ENCODE assay signal across 1 cellular context in genomic region chr16:67659675-67660563, GRCh38.
A peak's percentile ranks its signal among the peaks of the same experiment; 100 is the strongest.
TF ChIP-seq lines count a peak whose summit lies in the region.

Gene ACD (minus strand): TSS chr16:67660260. CDS start chr16:67660220, 40 bp downstream.

TF ChIP-seq in HepG2, 621 proteins besides CTCF, POLR2A, EP300 and RAD21 (continued from another document and continues in another):
- TF ChIP-seq PATZ1 (CRISPR knock-in tag; IDR thresholded peaks at IDR 0.05), result no peak; the same call in 1 of the 2 replicates
- TF ChIP-seq ELF4 (CRISPR knock-in tag; IDR thresholded peaks at IDR 0.05; ENCODE audit: borderline replicate concordance), result 0 out of 2 replicates have a peak, but pooled peaks have one; percentile 27
- TF ChIP-seq TBX3 (IDR thresholded peaks at IDR 0.05; ENCODE audit: borderline replicate concordance), result peak; percentile 80; the same call in 1 of the 2 replicates
- no peak; the same call in 1 of the 2 replicates for TF ChIP-seq ZNF713 (CRISPR knock-in tag; IDR thresholded peaks at IDR 0.05)
- peak; percentile 94; the same call in 1 of the 2 replicates for TF ChIP-seq KDM3A (CRISPR knock-in tag; IDR thresholded peaks at IDR 0.05; ENCODE audit: low read depth)
- TF ChIP-seq ZNF775 (CRISPR knock-in tag; IDR thresholded peaks at IDR 0.05; ENCODE audit: borderline replicate concordance), result no peak
- TF ChIP-seq FIP1L1 (IDR thresholded peaks at IDR 0.05; ENCODE audit: borderline replicate concordance, insufficient read depth, low read depth, low read length), result no peak
- TF ChIP-seq KDM1A (CRISPR knock-in tag; IDR thresholded peaks at IDR 0.05), result peak; percentile 19; the same call in 1 of the 2 replicates
- no peak for TF ChIP-seq ZNF253 (CRISPR knock-in tag; IDR thresholded peaks at IDR 0.05; ENCODE audit: borderline replicate concordance)
- no peak for TF ChIP-seq ZNF839 (CRISPR knock-in tag; IDR thresholded peaks at IDR 0.05; ENCODE audit: borderline replicate concordance)
- no peak for TF ChIP-seq SP1 (IDR thresholded peaks at IDR 0.05)
- peak; percentile 88 for TF ChIP-seq SP1 (CRISPR knock-in tag; IDR thresholded peaks at IDR 0.05)
- TF ChIP-seq ZNF766 (CRISPR knock-in tag; IDR thresholded peaks at IDR 0.05; ENCODE audit: borderline replicate concordance), result no peak; the same call in 1 of the 2 replicates
- 0 out of 2 replicates have a peak, but pooled peaks have one; percentile 44 for TF ChIP-seq AKAP8 (CRISPR knock-in tag; IDR thresholded peaks at IDR 0.05)
- peak; percentile 64; the same call in 1 of the 2 replicates for TF ChIP-seq ZSCAN31 (CRISPR knock-in tag; IDR thresholded peaks at IDR 0.05; ENCODE audit: low read depth)
- no peak; a peak in 1 of 4 replicates for TF ChIP-seq ATF4 (CRISPR knock-in tag; IDR thresholded peaks at IDR 0.05)
- no peak for TF ChIP-seq SMARCE1 (IDR thresholded peaks at IDR 0.05; ENCODE audit: borderline replicate concordance)
- 0 out of 2 replicates have a peak, but pooled peaks have one; percentile 26 for TF ChIP-seq STAT5B (CRISPR knock-in tag; IDR thresholded peaks at IDR 0.05)
- TF ChIP-seq CEBPB (IDR thresholded peaks at IDR 0.05; ENCODE audit: borderline replicate concordance, low read depth, low read length), result no peak
- peak; percentile 64; the same call in 1 of the 2 replicates for TF ChIP-seq ZNF317 (CRISPR knock-in tag; IDR thresholded peaks at IDR 0.05)
- no peak for TF ChIP-seq SCMH1 (CRISPR knock-in tag; IDR thresholded peaks at IDR 0.05; ENCODE audit: borderline replicate concordance)
- peak; percentile 56; the same call in 1 of the 2 replicates for TF ChIP-seq ZNF800 (CRISPR knock-in tag; IDR thresholded peaks at IDR 0.05)
- 0 out of 2 replicates have a peak, but pooled peaks have one; percentile 31 for TF ChIP-seq ZMYM3 (CRISPR knock-in tag; IDR thresholded peaks at IDR 0.05)
- TF ChIP-seq ZNF280D (CRISPR knock-in tag; IDR thresholded peaks at IDR 0.05), result peak; percentile 85
- TF ChIP-seq RELA (CRISPR knock-in tag; IDR thresholded peaks at IDR 0.05), result 0 out of 2 replicates have a peak, but pooled peaks have one; percentile 24
- no peak; the same call in 1 of the 2 replicates for TF ChIP-seq IKZF5 (CRISPR knock-in tag; IDR thresholded peaks at IDR 0.05)
- TF ChIP-seq PITX1 (CRISPR knock-in tag; IDR thresholded peaks at IDR 0.05), result peak; percentile 56
- TF ChIP-seq ZNF563 (CRISPR knock-in tag; IDR thresholded peaks at IDR 0.05), result peak; percentile 86
- TF ChIP-seq ZNF263 (CRISPR knock-in tag; IDR thresholded peaks at IDR 0.05), result peak; percentile 60
- peak; percentile 84 for TF ChIP-seq ZNF678 (CRISPR knock-in tag; IDR thresholded peaks at IDR 0.05)
- TF ChIP-seq RXRB (CRISPR knock-in tag; IDR thresholded peaks at IDR 0.05; ENCODE audit: borderline replicate concordance), result peak; percentile 28; the same call in 1 of the 2 replicates
- TF ChIP-seq RBAK (CRISPR knock-in tag; IDR thresholded peaks at IDR 0.05), result no peak
- peak; percentile 89 for TF ChIP-seq ZNF567 (CRISPR knock-in tag; IDR thresholded peaks at IDR 0.05; ENCODE audit: borderline replicate concordance)
- peak; percentile 35; the same call in 1 of the 2 replicates for TF ChIP-seq NR2F2 (IDR thresholded peaks at IDR 0.05; ENCODE audit: borderline replicate concordance, low read depth)
- TF ChIP-seq CBFB (CRISPR knock-in tag; IDR thresholded peaks at IDR 0.05), result 0 out of 2 replicates have a peak, but pooled peaks have one; percentile 28
- TF ChIP-seq ZNF546 (CRISPR knock-in tag; conservative IDR thresholded peaks at IDR 0.05), result peak; percentile 96
- no peak for TF ChIP-seq SP140L (CRISPR knock-in tag; IDR thresholded peaks at IDR 0.05; ENCODE audit: borderline replicate concordance)
- TF ChIP-seq SNAPC2 (CRISPR knock-in tag; IDR thresholded peaks at IDR 0.05), result peak; percentile 30; the same call in 1 of the 2 replicates
- no peak for TF ChIP-seq CBX1 (IDR thresholded peaks at IDR 0.05; ENCODE audit: low read depth)
- no peak for TF ChIP-seq ZNF672 (CRISPR knock-in tag; IDR thresholded peaks at IDR 0.05)
- TF ChIP-seq ZNF790 (CRISPR knock-in tag; IDR thresholded peaks at IDR 0.05; ENCODE audit: borderline replicate concordance), result 0 out of 2 replicates have a peak, but pooled peaks have one; percentile 72
- no peak for TF ChIP-seq ARNT (IDR thresholded peaks at IDR 0.05)
- TF ChIP-seq HDAC2 (CRISPR knock-in tag; IDR thresholded peaks at IDR 0.05), result peak; percentile 68
- no peak for TF ChIP-seq SMC3 (IDR thresholded peaks at IDR 0.05; ENCODE audit: low read length)
- TF ChIP-seq FOXK2 (IDR thresholded peaks at IDR 0.05), result no peak
- no peak for TF ChIP-seq ZNF776 (CRISPR knock-in tag; IDR thresholded peaks at IDR 0.05)
- TF ChIP-seq PHF8 (CRISPR knock-in tag; IDR thresholded peaks at IDR 0.05), result peak; percentile 98
- peak; percentile 14; the same call in 1 of the 2 replicates for TF ChIP-seq MIXL1 (CRISPR knock-in tag; IDR thresholded peaks at IDR 0.05)
- peak; percentile 81 for TF ChIP-seq RNF2 (conservative IDR thresholded peaks at IDR 0.05; ENCODE audit: low read depth)
- no peak; the same call in 1 of the 2 replicates for TF ChIP-seq NFYB (CRISPR knock-in tag; IDR thresholded peaks at IDR 0.05)
- TF ChIP-seq RFXANK (CRISPR knock-in tag; IDR thresholded peaks at IDR 0.05), result no peak
- TF ChIP-seq ZBTB46 (CRISPR knock-in tag; IDR thresholded peaks at IDR 0.05; ENCODE audit: borderline replicate concordance), result peak; percentile 95; the same call in 1 of the 2 replicates
- no peak for TF ChIP-seq MED13 (CRISPR knock-in tag; IDR thresholded peaks at IDR 0.05)
- TF ChIP-seq ZFP36 (IDR thresholded peaks at IDR 0.05; ENCODE audit: borderline replicate concordance, low read depth, low read length, partially characterized antibody), result no peak
- TF ChIP-seq KDM4B (CRISPR knock-in tag; IDR thresholded peaks at IDR 0.05), result peak; percentile 73
- TF ChIP-seq HNRNPLL (IDR thresholded peaks at IDR 0.05; ENCODE audit: low read depth, low read length, poor library complexity, severe bottlenecking), result peak; percentile 72
- peak; percentile 93 for TF ChIP-seq ZNF501 (CRISPR knock-in tag; IDR thresholded peaks at IDR 0.05)
- TF ChIP-seq ZNF580 (CRISPR knock-in tag; IDR thresholded peaks at IDR 0.05; ENCODE audit: borderline replicate concordance, low read depth), result peak; percentile 69
- TF ChIP-seq HMG20A (CRISPR knock-in tag; IDR thresholded peaks at IDR 0.05; ENCODE audit: borderline replicate concordance), result peak; percentile 24; the same call in 1 of the 2 replicates
- peak; percentile 67 for TF ChIP-seq CREB1 (IDR thresholded peaks at IDR 0.05)
- TF ChIP-seq CREB1 (CRISPR knock-in tag; IDR thresholded peaks at IDR 0.05), result no peak
- no peak; the same call in 1 of the 2 replicates for TF ChIP-seq ZNF260 (CRISPR knock-in tag; IDR thresholded peaks at IDR 0.05; ENCODE audit: borderline replicate concordance, low read depth)
- TF ChIP-seq CERS6 (CRISPR knock-in tag; IDR thresholded peaks at IDR 0.05), result no peak; the same call in 1 of the 2 replicates
- TF ChIP-seq ZNF644 (CRISPR knock-in tag; IDR thresholded peaks at IDR 0.05; ENCODE audit: low read depth), result no peak
- TF ChIP-seq TRIM24 (CRISPR knock-in tag; IDR thresholded peaks at IDR 0.05), result no peak
